Comparison of ENCODE assay signal across 15 cellular contexts in the genomic region with DNA sequence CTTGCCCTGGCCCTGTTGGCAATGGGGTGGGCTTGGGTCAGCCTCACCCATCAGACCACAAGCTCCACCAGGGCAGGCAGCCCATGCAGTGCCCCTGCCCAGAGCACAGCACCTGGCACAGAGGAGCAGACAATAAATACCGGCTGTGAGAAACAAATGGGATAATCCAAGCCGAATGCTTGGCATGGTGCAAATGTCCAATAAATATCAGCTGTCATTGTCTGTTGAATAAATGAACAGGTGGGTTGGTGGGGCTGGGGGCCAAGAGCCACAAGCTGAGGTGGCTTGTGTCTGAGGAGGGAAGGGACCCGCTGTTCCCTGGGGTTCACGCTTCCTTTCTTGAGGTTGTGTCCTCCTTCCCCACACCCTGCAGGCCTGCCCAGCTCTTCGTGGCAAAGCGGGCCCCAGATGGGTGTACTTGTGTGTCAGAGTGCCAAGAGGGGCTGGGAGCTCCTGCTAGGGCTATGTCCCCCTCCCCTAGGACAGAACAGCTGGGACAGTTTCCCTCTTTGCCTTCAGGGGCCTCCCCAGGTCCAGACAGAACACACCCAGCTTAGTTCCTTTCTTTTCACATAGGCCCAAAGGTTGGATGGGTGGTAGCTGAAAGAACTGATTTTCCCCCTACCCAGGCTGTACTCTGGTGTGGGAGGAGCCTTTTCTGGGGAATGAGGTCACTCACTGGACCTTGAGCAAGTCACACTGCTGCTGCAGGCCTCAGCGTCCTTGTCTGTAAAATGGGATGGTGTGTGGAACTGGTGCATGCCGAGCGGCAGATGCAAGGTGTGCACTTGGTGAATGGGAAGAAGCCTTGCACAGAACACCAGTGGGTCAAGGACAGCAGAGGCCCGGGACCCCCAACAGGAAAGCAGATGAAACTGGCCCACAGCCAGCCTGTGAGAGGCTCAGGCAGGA. TPM values are rescaled to one million over a fixed set of nuclear protein-coding genes. Genes with fewer than 3 reads are reported as not detected.
A peak's percentile ranks its signal among the peaks of the same experiment; 100 is the strongest.
DNase-seq lines count a peak whose midpoint lies in the region; ATAC-seq, FAIRE-seq and TF ChIP-seq lines count a peak whose summit lies in the region.
"Had no signal": no experiment of that assay in that cellular context is flagged by ENCODE, and none has a peak within 500 bp of the region (broad histone marks: within the 10 kb centered on the region; RNA-seq: fewer than 3 reads in every experiment).

No MANE protein-coding gene starts in this region.

- no peak overlapping the region for H3K4me3 ChIP-seq in HCT116 (replicated peaks in 1 of 2; ENCODE audit: low read depth in 1 of 2, low read length in 2 of 2)
- no peak overlapping the region for H3K4me3 ChIP-seq in astrocyte (ENCODE audit: insufficient read depth, low read depth, low read length)
- no peak overlapping the region for H3K4me3 ChIP-seq in osteoblast (ENCODE audit: insufficient read depth, low read length)
- peak overlapping the region in 5 of 59 donors; percentile 33 to 55 (median 46) for H3K4me3 ChIP-seq in dorsolateral prefrontal cortex

- CTCF ChIA-PET in HCT116 (lab: Charles Lee): interaction anchor here (0.9 to 9.5 kb wide), 4 partner anchors 9 to 124 kb away, joined by 4 to 58 read pairs (median 4); no protein-coding TSS in a partner anchor

- H3K4me1 ChIP-seq in HCT116 (ENCODE audit: control insufficient read depth in 1 of 2, insufficient read depth in 2 of 2, low read length in 2 of 2): peaks cover 0 to 16% of the 10 kb centered on the region in 2 experiments; a peak in 2 of 4 replicates
- H3K4me1 ChIP-seq in astrocyte (ENCODE audit: insufficient read depth, low read length): peaks cover 8% of the 10 kb centered on the region
- peaks cover 7% of the 10 kb centered on the region for H3K4me1 ChIP-seq in osteoblast (ENCODE audit: insufficient read depth, low read length)

- no peak overlapping the region for H3K27ac ChIP-seq in HCT116 (ENCODE audit: low read depth, low read length)
- H3K27ac ChIP-seq in astrocyte (ENCODE audit: low read depth, low read length): no peak overlapping the region
- no peak overlapping the region for H3K27ac ChIP-seq in osteoblast (ENCODE audit: low read depth, low read length)
- peak overlapping the region in 1 of 59 donors; percentile 53 for H3K27ac ChIP-seq in dorsolateral prefrontal cortex
- H3K27ac ChIP-seq: KMS-11, upper lobe of left lung had no signal

- H4K20me1 ChIP-seq in HCT116 (ENCODE audit: insufficient read depth): no peaks in the 10 kb centered on the region
- no peaks in the 10 kb centered on the region for H4K20me1 ChIP-seq in astrocyte (ENCODE audit: insufficient read depth, low read length)
- H4K20me1 ChIP-seq in osteoblast (ENCODE audit: insufficient read depth, low read length): no peaks in the 10 kb centered on the region

- intact Hi-C loops in HCT116 (cut with micrococcal nuclease) (no loop called here), dorsolateral prefrontal cortex (cut with DNase I) (no loop called here)

- no peaks in the 10 kb centered on the region for H3K9me3 Mint-ChIP-seq in activated T-cell treated with anti-CD3 and anti-CD28 coated beads, Interleukin-2, amount 50 U/mL, for 24 hours
- peaks cover 4% of the 10 kb centered on the region for H3K9me3 Mint-ChIP-seq in astrocyte (ENCODE audit: unreplicated experiment)
- H3K9me3 Mint-ChIP-seq: activated CD4-positive, alpha-beta T cell treated with anti-CD3 and anti-CD28 coated beads, Interleukin-2, amount 10 ng/mL, durations not matched to agents 7 days and 5 days; nephron; stimulated activated naive CD8-positive, alpha-beta T cell treated with anti-CD3 and anti-CD28 coated beads, Interleukin-15, amount 100 ng/mL, for 72 hours had no signal

- H3K27me3 ChIP-seq in HCT116 (ENCODE audit: insufficient read depth, low read length) (no peaks in the 10 kb centered on the region), astrocyte (ENCODE audit: insufficient read depth, low read length) (no peaks in the 10 kb centered on the region), osteoblast (ENCODE audit: insufficient read depth, low read length) (peaks cover 5% of the 10 kb centered on the region), dorsolateral prefrontal cortex (peaks cover 0 to 3% (median 0%) of the 10 kb centered on the region in 45 donors)
- H3K27me3 ChIP-seq: upper lobe of left lung had no signal

- RAD21 ChIA-PET in HCT116 (lab: Charles Lee; ENCODE audit: low non-redundant PET in 1 of 2, low total read pairs in 2 of 2, uncharacterized antibody in 2 of 2, unreplicated experiment in 2 of 2): interaction anchor here in 1 of 2 experiments (0.8 kb wide), 1 partner anchor 31 kb away, joined by 3 read pairs; no protein-coding TSS in a partner anchor

- H3K9me3 ChIP-seq in HCT116 (ENCODE audit: control insufficient read depth in 1 of 2, insufficient read depth in 1 of 2, low read depth in 1 of 2, low read length in 2 of 2) (no peaks in the 10 kb centered on the region), astrocyte (ENCODE audit: insufficient read depth, low read depth, low read length) (no peaks in the 10 kb centered on the region), osteoblast (ENCODE audit: low read depth, low read length) (no peaks in the 10 kb centered on the region)
- H3K9me3 ChIP-seq: upper lobe of left lung had no signal

- H3K27ac Mint-ChIP-seq in activated T-cell treated with anti-CD3 and anti-CD28 coated beads, Interleukin-2, amount 50 U/mL, for 24 hours: peak overlapping the region; percentile 50
- H3K27ac Mint-ChIP-seq in astrocyte (ENCODE audit: unreplicated experiment): no peak overlapping the region
- H3K27ac Mint-ChIP-seq: activated CD4-positive, alpha-beta T cell treated with anti-CD3 and anti-CD28 coated beads, Interleukin-2, amount 10 ng/mL, durations not matched to agents 7 days and 5 days; activated naive CD8-positive, alpha-beta T cell; stimulated activated naive CD8-positive, alpha-beta T cell treated with anti-CD3 and anti-CD28 coated beads, Interleukin-15, amount 100 ng/mL, for 72 hours had no signal

- TF ChIP-seq CTCF in HCT116 (IDR thresholded peaks at IDR 0.05 in 2 of 3, conservative IDR thresholded peaks at IDR 0.05 in 1 of 3; ENCODE audit: borderline replicate concordance in 1 of 3, insufficient read depth in 1 of 3, low read depth in 2 of 3, low read length in 2 of 3) (no peak), astrocyte (IDR thresholded peaks at IDR 0.05; ENCODE audit: insufficient read depth, low read depth, low read length) (no peak), osteoblast (IDR thresholded peaks at IDR 0.05; ENCODE audit: extremely low read depth, low read depth, low read length) (no peak), dorsolateral prefrontal cortex (IDR thresholded peaks at IDR 0.05 in 54 of 56, conservative IDR thresholded peaks at IDR 0.05 in 2 of 56; ENCODE audit: low read depth in 1 of 56, partially characterized antibody in 56 of 56) (no peak)

- H3K4me2 ChIP-seq in HCT116 (ENCODE audit: low read length): no peak overlapping the region
- peak overlapping the region; percentile 80 for H3K4me2 ChIP-seq in astrocyte (ENCODE audit: low read length)
- peak overlapping the region; percentile 87 for H3K4me2 ChIP-seq in osteoblast (ENCODE audit: insufficient read depth, low read length)
- H3K4me2 ChIP-seq: KMS-11 had no signal

- DNase-seq in activated T-cell treated with anti-CD3 and anti-CD28 coated beads, Interleukin-2, amount 50 U/mL, for 24 hours: no peak
- DNase-seq in activated T-cell treated with anti-CD3 and anti-CD28 coated beads, Interleukin-2, amount 50 U/mL, for 48 hours: no peak
- no peak for DNase-seq in HCT116 (ENCODE audit: low read depth, low spot score)
- DNase-seq in astrocyte (ENCODE audit: low read depth): no peak
- DNase-seq in osteoblast (ENCODE audit: insufficient read length, low spot score, missing footprints): peak; percentile 71
- no peak for DNase-seq in dorsolateral prefrontal cortex
- DNase-seq in COR-L47 (lab: John Stamatoyannopoulos, UW): no peak
- DNase-seq in glomerular visceral epithelial cell (ENCODE audit: extremely low spot score): no peak

- no peak overlapping the region for H2AFZ ChIP-seq in HCT116 (ENCODE audit: low read depth, low read length, poor library complexity, severe bottlenecking)
- no peak overlapping the region for H2AFZ ChIP-seq in astrocyte (ENCODE audit: low read depth, low read length)
- peak overlapping the region; percentile 88 for H2AFZ ChIP-seq in osteoblast (ENCODE audit: low read length)

- no peak overlapping the region for H3K4me3 Mint-ChIP-seq in activated T-cell treated with anti-CD3 and anti-CD28 coated beads, Interleukin-2, amount 50 U/mL, for 24 hours
- H3K4me3 Mint-ChIP-seq in astrocyte (ENCODE audit: unreplicated experiment): no peak overlapping the region
- H3K4me3 Mint-ChIP-seq: activated CD4-positive, alpha-beta T cell treated with anti-CD3 and anti-CD28 coated beads, Interleukin-2, amount 10 ng/mL, durations not matched to agents 7 days and 5 days; activated naive CD8-positive, alpha-beta T cell; stimulated activated naive CD8-positive, alpha-beta T cell treated with anti-CD3 and anti-CD28 coated beads, Interleukin-15, amount 100 ng/mL, for 72 hours had no signal

- no peaks in the 10 kb centered on the region for H3K9me2 ChIP-seq in HCT116 (ENCODE audit: insufficient read depth)

- TF ChIP-seq RAD21 in HCT116 (IDR thresholded peaks at IDR 0.05; ENCODE audit: low read depth): no peak

- H3K36me3 Mint-ChIP-seq in activated T-cell treated with anti-CD3 and anti-CD28 coated beads, Interleukin-2, amount 50 U/mL, for 24 hours (ENCODE audit: low read depth): peaks cover 47% of the 10 kb centered on the region
- H3K36me3 Mint-ChIP-seq in astrocyte (ENCODE audit: low read depth, unreplicated experiment): peaks cover 3% of the 10 kb centered on the region

- H3K79me2 ChIP-seq in HCT116 (ENCODE audit: insufficient read depth, low read length) (no peaks in the 10 kb centered on the region), astrocyte (ENCODE audit: insufficient read depth, low read length) (no peaks in the 10 kb centered on the region), osteoblast (ENCODE audit: insufficient read depth, low read length) (no peaks in the 10 kb centered on the region)

- no peak for TF ChIP-seq POLR2A in HCT116 (IDR thresholded peaks at IDR 0.05; ENCODE audit: borderline replicate concordance, extremely low read depth, insufficient read depth, insufficient read length)

- H3K36me3 ChIP-seq in HCT116 (ENCODE audit: control insufficient read depth in 1 of 2, insufficient read depth in 2 of 2, low read length in 2 of 2) (peaks cover 2 to 7% of the 10 kb centered on the region in 2 experiments; a peak in 2 of 4 replicates), astrocyte (ENCODE audit: insufficient read depth, low read length) (no peaks in the 10 kb centered on the region), osteoblast (ENCODE audit: insufficient read depth, low read length) (no peaks in the 10 kb centered on the region)

- TSS peak; percentile 25 for BruUV-seq in HCT116 (replicated peaks; lab: Mats Ljungman, UMichigan)

- H3K4me1 Mint-ChIP-seq in activated T-cell treated with anti-CD3 and anti-CD28 coated beads, Interleukin-2, amount 50 U/mL, for 24 hours (ENCODE audit: low read depth): no peaks in the 10 kb centered on the region
- peaks cover 2% of the 10 kb centered on the region for H3K4me1 Mint-ChIP-seq in astrocyte (ENCODE audit: low read depth, unreplicated experiment)

- no peak for FAIRE-seq in astrocyte (lab: Jason Lieb, UNC)
- FAIRE-seq: bronchial epithelial cell had no signal

- POLR2A ChIA-PET in HCT116 (lab: Charles Lee): interaction anchor here (1.8 to 2.1 kb wide), 2 partner anchors 31 kb away, joined by 5 to 6 read pairs; no protein-coding TSS in a partner anchor

- no peaks in the 10 kb centered on the region for H3K27me3 Mint-ChIP-seq in activated T-cell treated with anti-CD3 and anti-CD28 coated beads, Interleukin-2, amount 50 U/mL, for 24 hours
- peaks cover 24% of the 10 kb centered on the region for H3K27me3 Mint-ChIP-seq in astrocyte (ENCODE audit: low read depth, unreplicated experiment)
- H3K27me3 Mint-ChIP-seq: activated CD4-positive, alpha-beta T cell treated with anti-CD3 and anti-CD28 coated beads, Interleukin-2, amount 10 ng/mL, durations not matched to agents 7 days and 5 days; activated naive CD8-positive, alpha-beta T cell had no signal

- ATAC-seq in HCT116: no peak

- H3K9ac ChIP-seq in HCT116 (ENCODE audit: low read length) (no peak overlapping the region), astrocyte (ENCODE audit: low read length) (peak overlapping the region; percentile 41)
- H3K9ac ChIP-seq: KMS-11 had no signal

RNA-seq across cellular contexts. Expression of a gene that starts 38.4 kb away (rescaled TPM):
- total RNA-seq in HCT116 (2021; ENCODE audit: unreplicated experiment) (46.7 TPM), astrocyte (4.4 and 10.0 TPM in 2 replicates), osteoblast (2.9 and 6.2 TPM in 2 replicates), dorsolateral prefrontal cortex (10 to 100 TPM in 119 of 120 experiments, 1 to 10 TPM in 1; 9.6 to 37.2 (median 18.9) TPM)
- 32.4 and 34.4 TPM in 2 replicates for polyA plus RNA-seq in HCT116 (2012)
